Comparison of ENCODE assay signal across 8 cellular contexts in the genomic region with DNA sequence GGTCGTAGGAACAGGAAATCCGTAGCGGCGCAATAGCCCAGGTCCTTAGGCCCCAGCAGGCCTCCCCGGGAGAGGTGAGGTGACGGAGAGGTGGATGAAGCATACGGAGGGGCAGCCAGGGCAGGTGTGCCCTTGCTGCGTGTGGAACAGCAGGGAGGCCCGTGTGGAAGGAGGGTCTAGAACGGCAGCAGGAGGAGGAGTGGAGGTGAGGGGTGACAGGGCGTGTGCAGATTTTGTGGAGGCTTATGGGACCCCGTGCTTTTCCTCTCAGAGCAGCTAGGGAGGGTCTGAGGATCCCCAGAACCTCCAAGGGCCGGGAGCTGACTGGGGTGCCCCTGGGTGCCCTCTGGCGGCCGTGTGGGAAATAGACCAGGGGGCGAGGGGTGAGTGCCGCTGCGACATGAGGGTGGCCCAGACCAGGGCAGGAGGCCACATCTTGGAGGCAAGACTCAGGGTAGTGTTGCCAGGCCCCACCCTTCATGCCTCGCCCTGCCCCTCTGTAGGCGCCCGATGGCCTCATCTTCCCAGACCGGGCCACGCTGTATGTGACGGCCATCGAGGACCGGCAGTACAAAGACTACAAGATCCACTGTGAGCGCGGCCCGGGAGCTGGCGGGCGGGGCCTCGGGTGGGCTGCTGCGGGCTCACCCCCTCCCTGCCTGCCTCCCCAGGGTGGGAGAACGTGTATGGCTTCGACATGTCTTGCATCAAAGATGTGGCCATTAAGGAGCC. TPM values are rescaled to one million over a fixed set of nuclear protein-coding genes. Genes with fewer than 3 reads are reported as not detected.
DNase-seq lines count a peak whose midpoint lies in the region; ATAC-seq and TF ChIP-seq lines count a peak whose summit lies in the region.
"Had no signal": no experiment of that assay in that cellular context is flagged by ENCODE, and none has a peak within 500 bp of the region (broad histone marks: within the 10 kb centered on the region; RNA-seq: fewer than 3 reads in every experiment).

No MANE protein-coding gene starts in this region.

- DNase-seq in GM06990 (ENCODE audit: extremely low read depth, insufficient read length) (no peak), HuH-7 (ENCODE audit: low spot score) (peak; percentile 67), astrocyte of the spinal cord (ENCODE audit: low read depth, low spot score) (no peak), neural progenitor cell (ENCODE audit: low spot score) (peak; percentile 42), NCI-H2227 treated with DMSO at 0.1 percent for 48 hours (lab: John Stamatoyannopoulos, UW) (no peak)
- DNase-seq: NCI-H510A had no signal

- no peak overlapping the region for H3K9ac ChIP-seq in neural progenitor cell

- H4K20me1 ChIP-seq in neural progenitor cell (ENCODE audit: low read depth): peaks cover 95% of the 10 kb centered on the region

- H3K27ac ChIP-seq in neural progenitor cell: no peak overlapping the region

- H3K4me2 ChIP-seq in neural progenitor cell: no peak overlapping the region

- peaks cover 79% of the 10 kb centered on the region for H3F3A ChIP-seq in neural progenitor cell (ENCODE audit: low read depth)

- H3K27me3 ChIP-seq in GM06990 (replicated peaks; ENCODE audit: control insufficient read depth, insufficient read depth, low read length) (no peaks in the 10 kb centered on the region), neural progenitor cell (no peaks in the 10 kb centered on the region)

- H3K36me3 ChIP-seq in GM06990 (ENCODE audit: control insufficient read depth, insufficient read depth, low read length) (peaks cover 44% of the 10 kb centered on the region), neural progenitor cell (peaks cover 5% of the 10 kb centered on the region)

- no peaks in the 10 kb centered on the region for H3K9me3 ChIP-seq in neural progenitor cell (ENCODE audit: low read depth)

- in situ Hi-C loops in astrocyte of the spinal cord (cut with HindIII; ENCODE audit: low sequenced_read_pairs): no loop called here

- no peaks in the 10 kb centered on the region for H3K9me3 Mint-ChIP-seq in neural progenitor cell

- no peak overlapping the region for H3K4me3 ChIP-seq in GM06990 (replicated peaks; ENCODE audit: low read depth, low read length)
- no peak overlapping the region for H3K4me3 ChIP-seq in astrocyte of the spinal cord (ENCODE audit: low read depth, low read length)
- H3K4me3 ChIP-seq in neural progenitor cell: no peak overlapping the region

- H2AFZ ChIP-seq in neural progenitor cell (replicated peaks): no peak overlapping the region

- H3K36me3 Mint-ChIP-seq in neural progenitor cell: peaks cover 20% of the 10 kb centered on the region

- H3K27ac Mint-ChIP-seq in neural progenitor cell: no peak overlapping the region

- H3K4me3 Mint-ChIP-seq in neural progenitor cell: no peak overlapping the region

- peaks cover 34% of the 10 kb centered on the region for H3K4me1 Mint-ChIP-seq in neural progenitor cell

- TF ChIP-seq CTCF in GM06990 (IDR thresholded peaks at IDR 0.05; ENCODE audit: insufficient read depth, low read length, poor library complexity, severe bottlenecking) (peak; percentile 86), astrocyte of the spinal cord (IDR thresholded peaks at IDR 0.05; ENCODE audit: low read depth, low read length) (peak; percentile 57), neural progenitor cell (IDR thresholded peaks at IDR 0.05) (peak; percentile 48)

- H3K27me3 Mint-ChIP-seq in neural progenitor cell (ENCODE audit: insufficient read depth, low read depth): peaks cover 8% of the 10 kb centered on the region

- ATAC-seq in GM21515 (IDR thresholded peaks at IDR 0.05; ENCODE audit: unreplicated experiment): no peak
- no peak for ATAC-seq in GM18502 (IDR thresholded peaks at IDR 0.05; ENCODE audit: poor library complexity, unreplicated experiment)

- peaks cover 23% of the 10 kb centered on the region for H3K4me1 ChIP-seq in neural progenitor cell

- H3K79me2 ChIP-seq in neural progenitor cell (ENCODE audit: low read depth): peaks cover 53% of the 10 kb centered on the region

RNA-seq across cellular contexts. Expression of gene ADM5, which starts 5.0 kb away (rescaled TPM):
- 6.0 and 9.4 TPM in 2 replicates for total RNA-seq in neural progenitor cell (ENCODE audit: low replicate concordance)

RNA-seq across cellular contexts. Expression of gene CPT1C, which starts 6.5 kb away (rescaled TPM):
- total RNA-seq in neural progenitor cell (ENCODE audit: low replicate concordance): 51.7 and 105 TPM in 2 replicates

RNA-seq across cellular contexts. Expression of gene PRMT1, which starts 7.3 kb away (rescaled TPM):
- total RNA-seq in neural progenitor cell (ENCODE audit: low replicate concordance): 480 and 755 TPM in 2 replicates

RNA-seq across cellular contexts. Expression of gene BCL2L12, which starts 18.7 kb away (rescaled TPM):
- total RNA-seq in neural progenitor cell (ENCODE audit: low replicate concordance): 6.1 and 41.8 TPM in 2 replicates

RNA-seq across cellular contexts. Expression of gene IRF3, which starts 18.8 kb away (rescaled TPM):
- 29.5 and 65.1 TPM in 2 replicates for total RNA-seq in neural progenitor cell (ENCODE audit: low replicate concordance)

Comparison
In these comparisons a context has a peak if more than half of its experiments do, and no peak if none do; other contexts are left out.
1. DNase-seq: peak in HuH-7 (single experiment) and neural progenitor cell (single experiment); none in GM06990 (single experiment), astrocyte of the spinal cord (single experiment) and NCI-H2227 treated with DMSO at 0.1 percent for 48 hours (single experiment).
2. Peak in every context shown above with its lines, with median percentiles within 50 percentile points of each other: CTCF ChIP-seq.